ENCODE assay signal across 20 cellular contexts in the genomic region with DNA sequence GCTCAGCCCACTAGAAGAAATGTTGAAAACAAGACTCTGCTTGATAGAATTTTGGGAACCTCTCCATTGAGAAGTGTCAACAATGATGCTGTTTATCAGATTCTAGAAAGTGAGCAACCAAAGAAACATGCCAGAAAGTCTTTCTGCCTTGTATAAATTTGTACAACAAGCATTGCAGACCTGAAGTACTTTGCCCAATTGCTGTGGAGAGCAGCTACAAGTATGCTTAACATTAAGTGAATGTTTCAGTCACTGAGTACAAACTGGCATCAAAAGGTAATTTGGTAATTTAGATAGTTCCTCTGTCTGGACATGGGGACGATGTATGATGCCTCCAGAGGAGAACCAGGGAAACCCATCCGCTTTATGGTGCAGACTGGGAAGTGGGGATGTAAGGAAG. TPM values are rescaled to one million over a fixed set of nuclear protein-coding genes. Genes with fewer than 3 reads are reported as not detected.
DNase-seq lines count a peak whose midpoint lies in the region; ATAC-seq and TF ChIP-seq lines count a peak whose summit lies in the region.
"Had no signal": no experiment of that assay in that cellular context is flagged by ENCODE, and none has a peak within 500 bp of the region (broad histone marks: within the 10 kb centered on the region; RNA-seq: fewer than 3 reads in every experiment).

No MANE protein-coding gene starts in this region.

- DNase-seq in DMS79 (lab: John Stamatoyannopoulos, UW) (peak; percentile 86), DMS79 treated with DMSO at 0.1 percent for 48 hours (lab: John Stamatoyannopoulos, UW) (peak; percentile 83), lung (ENCODE audit: low spot score) (no peak), NCI-H128 (lab: John Stamatoyannopoulos, UW; ENCODE audit: unreplicated experiment) (no peak), NCI-H2227 (lab: John Stamatoyannopoulos, UW; ENCODE audit: unreplicated experiment) (no peak)
- DNase-seq: ACHN; BE2C; C1 segment of cervical spinal cord; CD4-positive, CD25-positive, alpha-beta regulatory T cell; CD8-positive, alpha-beta memory T cell; COR-L47; DMS 273 treated with DMSO at 0.1 percent for 48 hours; DND-41; EL; IMR-90 had no signal

- H3K27me3 ChIP-seq in lung (ENCODE audit: control insufficient read depth, insufficient read depth) = no peaks in the 10 kb centered on the region
- H3K27me3 ChIP-seq: BE2C had no signal

- H3K9me3 ChIP-seq in lung (ENCODE audit: control insufficient read depth in 2 of 2, insufficient read depth in 1 of 2, low read length in 1 of 2) = no peaks in the 10 kb centered on the region
- H3K9me3 ChIP-seq: BE2C, HAP-1 had no signal

- no peak overlapping the region for H3K27ac ChIP-seq in VCaP
- H3K27ac ChIP-seq in lung (ENCODE audit: low read depth in 1 of 2, low read length in 1 of 2) = no peak overlapping the region

- WGBS in lung, 2 donors = 54 to 83% methylated on average over 2 of the region's 2 CpGs

- no peaks in the 10 kb centered on the region for H3K36me3 ChIP-seq in lung (ENCODE audit: control insufficient read depth in 2 of 2, insufficient read depth in 2 of 2, low read length in 2 of 2)
- H3K36me3 ChIP-seq: BE2C, HAP-1 had no signal

- ATAC-seq in lung (ENCODE audit: insufficient read depth, low FRiP score) (peak; percentile 62), HG03460 (IDR thresholded peaks at IDR 0.05; ENCODE audit: unreplicated experiment) (no peak)
- ATAC-seq: GM12878, K562 had no signal

- 0 out of 2 replicates have a peak, but pooled peaks have one; percentile 12 for TF ChIP-seq CTCF in VCaP (conservative IDR thresholded peaks at IDR 0.05)
- no peak for TF ChIP-seq CTCF in lung (IDR thresholded peaks at IDR 0.05; ENCODE audit: control extremely low read depth, extremely low read depth)

- H3K4me1 ChIP-seq in lung (ENCODE audit: control insufficient read depth in 2 of 2, insufficient read depth in 2 of 2, low read length in 2 of 2) = no peaks in the 10 kb centered on the region
- H3K4me1 ChIP-seq: BE2C had no signal

- no peak overlapping the region for H3K4me3 ChIP-seq in lung
- H3K4me3 ChIP-seq: GM12878, HAP-1, K562 had no signal

RNA-seq across cellular contexts. Expression of gene SKA1, which starts 33.4 kb away (rescaled TPM):
- total RNA-seq in lung = 1 to 10 TPM in 1 of 2 donors, under 1 TPM in 1; 0.49 to 1.3 TPM
- polyA plus RNA-seq in lung = under 1 TPM; 0.52 to 0.57 TPM

RNA-seq across cellular contexts. Expression of gene CXXC1, which starts 54.0 kb away (rescaled TPM):
- 10 to 100 TPM; 39.2 to 77.5 TPM for total RNA-seq in lung
- polyA plus RNA-seq in lung = 10 to 100 TPM; 66.5 to 74.4 TPM

Comparison
In these comparisons a context has a peak if more than half of its experiments do, and no peak if none do; other contexts are left out.
1. DNase-seq: peak in DMS79 (single experiment) and DMS79 treated with DMSO at 0.1 percent for 48 hours (single experiment); none in lung (single experiment), NCI-H128 (single experiment) and NCI-H2227 (single experiment).